7 cellular contexts compared by ENCODE assay signal in genomic region chr4:4247711-4248035, GRCh38. TPM values are rescaled to one million over a fixed set of nuclear protein-coding genes. Genes with fewer than 3 reads are reported as not detected.
DNase-seq lines count a peak whose midpoint lies in the region; ATAC-seq, FAIRE-seq and TF ChIP-seq lines count a peak whose summit lies in the region.

No MANE protein-coding gene starts in this region.

- H3K4me1 ChIP-seq in kidney (ENCODE audit: control insufficient read depth in 1 of 2, insufficient read depth in 1 of 2, low read depth in 1 of 2, low read length in 2 of 2) (peaks cover 13 to 14% of the 10 kb centered on the region in 2 donors), thoracic aorta (ENCODE audit: control insufficient read depth in 1 of 2, low read depth in 2 of 2) (peaks cover 11 to 19% of the 10 kb centered on the region in 2 donors)

- H3K9me3 ChIP-seq in kidney (ENCODE audit: control insufficient read depth in 1 of 2, low read length in 2 of 2) = no peaks in the 10 kb centered on the region
- no peaks in the 10 kb centered on the region for H3K9me3 ChIP-seq in thoracic aorta

- FAIRE-seq in kidney (lab: Jason Lieb, UNC) = no peak

- no peaks in the 10 kb centered on the region for H3K9me3 Mint-ChIP-seq in activated naive CD8-positive, alpha-beta T cell treated with anti-CD3 and anti-CD28 coated beads for 36 hours

- H3K27ac ChIP-seq in kidney (ENCODE audit: low read depth in 2 of 2, low read length in 2 of 2) = peak overlapping the region; percentile 97 to 98
- H3K27ac ChIP-seq in thoracic aorta = peak overlapping the region; percentile 94 to 98

- H3K27ac Mint-ChIP-seq in activated naive CD8-positive, alpha-beta T cell treated with anti-CD3 and anti-CD28 coated beads for 36 hours = peak overlapping the region; percentile 97

- H3K27me3 Mint-ChIP-seq in activated naive CD8-positive, alpha-beta T cell treated with anti-CD3 and anti-CD28 coated beads for 36 hours = no peaks in the 10 kb centered on the region

- peak overlapping the region; percentile 95 to 99 for H3K4me3 ChIP-seq in kidney (ENCODE audit: low read length in 2 of 2)
- peak overlapping the region; percentile 91 for H3K4me3 ChIP-seq in thoracic aorta

- peak overlapping the region; percentile 95 for H3K4me3 Mint-ChIP-seq in activated naive CD8-positive, alpha-beta T cell treated with anti-CD3 and anti-CD28 coated beads for 36 hours

- H3K9ac ChIP-seq in kidney (ENCODE audit: low read length in 2 of 2) = peak overlapping the region; percentile 75 to 97

- TF ChIP-seq CTCF in kidney (IDR thresholded peaks at IDR 0.05; ENCODE audit: borderline replicate concordance, extremely low read depth, insufficient read depth) (no peak), thoracic aorta (IDR thresholded peaks at IDR 0.05) (no peak)

- H3K27me3 ChIP-seq in thoracic aorta (replicated peaks; ENCODE audit: insufficient read depth) = no peaks in the 10 kb centered on the region

- H3K36me3 Mint-ChIP-seq in activated naive CD8-positive, alpha-beta T cell treated with anti-CD3 and anti-CD28 coated beads for 36 hours = peaks cover 12% of the 10 kb centered on the region

- H3K4me1 Mint-ChIP-seq in activated naive CD8-positive, alpha-beta T cell treated with anti-CD3 and anti-CD28 coated beads for 36 hours = peaks cover 13% of the 10 kb centered on the region

- ATAC-seq in HG03095 (IDR thresholded peaks at IDR 0.05; ENCODE audit: unreplicated experiment) = peak; percentile 11
- no peak for ATAC-seq in thoracic aorta (ENCODE audit: insufficient number of reproducible peaks, low FRiP score, low read depth)

- H3K36me3 ChIP-seq in kidney (ENCODE audit: control insufficient read depth in 1 of 2, insufficient read depth in 2 of 2, low read length in 2 of 2) (peaks cover 14 to 16% of the 10 kb centered on the region in 2 donors), thoracic aorta (peaks cover 11% of the 10 kb centered on the region)

- DNase-seq in GM19240 (ENCODE audit: insufficient read length, low spot score) (peak; percentile 23), kidney (no peak), thoracic aorta (ENCODE audit: low spot score) (no peak), OCI-M1 (lab: John Stamatoyannopoulos, UW) (no peak), HPDE6-E6E7 (ENCODE audit: extremely low spot score) (no peak)
- no peak for DNase-seq in activated naive CD8-positive, alpha-beta T cell treated with anti-CD3 and anti-CD28 coated beads for 36 hours

- intact Hi-C loops in kidney (cut with DNase I) = no loop called here

RNA-seq across cellular contexts. Expression of gene TMEM128, which starts 0.3 kb away (rescaled TPM):
- total RNA-seq in activated naive CD8-positive, alpha-beta T cell treated with anti-CD3 and anti-CD28 coated beads for 36 hours = 10 to 100 TPM; 23.6 to 25.0 TPM
- total RNA-seq in kidney (30.0 TPM), thoracic aorta (10 to 100 TPM; 24.4 to 27.4 TPM)
- polyA plus RNA-seq in kidney (ENCODE audit: insufficient read depth, low read depth, low replicate concordance) = 40.0 TPM

RNA-seq across cellular contexts. Expression of gene OTOP1, which starts 20.9 kb away (rescaled TPM):
- not detected for total RNA-seq in activated naive CD8-positive, alpha-beta T cell treated with anti-CD3 and anti-CD28 coated beads for 36 hours
- total RNA-seq in kidney (not detected), thoracic aorta (not detected)
- polyA plus RNA-seq in kidney (ENCODE audit: insufficient read depth, low read depth, low replicate concordance) = not detected

RNA-seq across cellular contexts. Expression of gene LYAR, which starts 42.3 kb away (rescaled TPM):
- 100 to 1,000 TPM in 1 of 2 experiments, 10 to 100 TPM in 1; 97.6 to 106 TPM for total RNA-seq in activated naive CD8-positive, alpha-beta T cell treated with anti-CD3 and anti-CD28 coated beads for 36 hours
- 6.6 TPM for total RNA-seq in kidney
- polyA plus RNA-seq in kidney (ENCODE audit: insufficient read depth, low read depth, low replicate concordance) = 8.6 TPM
- total RNA-seq in thoracic aorta = 10 to 100 TPM in 1 of 2 donors, 1 to 10 TPM in 1; 7.3 to 20.7 TPM

RNA-seq across cellular contexts. Expression of gene ZBTB49, which starts 42.4 kb away (rescaled TPM):
- total RNA-seq in activated naive CD8-positive, alpha-beta T cell treated with anti-CD3 and anti-CD28 coated beads for 36 hours = 1 to 10 TPM; 5.7 to 6.0 TPM
- total RNA-seq in kidney (5.8 TPM), thoracic aorta (10 to 100 TPM in 1 of 2 donors, 1 to 10 TPM in 1; 8.4 to 10.2 TPM)
- 2.8 TPM for polyA plus RNA-seq in kidney (ENCODE audit: insufficient read depth, low read depth, low replicate concordance)

Comparison
In these comparisons a context has a peak if more than half of its experiments do, and no peak if none do; other contexts are left out.
1. RNA of gene LYAR, which starts 42.3 kb away (total RNA-seq): 97.6 to 106 TPM in activated naive CD8-positive, alpha-beta T cell treated with anti-CD3 and anti-CD28 coated beads for 36 hours; 7.3 to 20.7 TPM in thoracic aorta and 6.6 TPM in kidney (single experiment); every median in the first group is over 4 times any median in the second.